ENCODE assay signal across 1 cellular context in the genomic region with DNA sequence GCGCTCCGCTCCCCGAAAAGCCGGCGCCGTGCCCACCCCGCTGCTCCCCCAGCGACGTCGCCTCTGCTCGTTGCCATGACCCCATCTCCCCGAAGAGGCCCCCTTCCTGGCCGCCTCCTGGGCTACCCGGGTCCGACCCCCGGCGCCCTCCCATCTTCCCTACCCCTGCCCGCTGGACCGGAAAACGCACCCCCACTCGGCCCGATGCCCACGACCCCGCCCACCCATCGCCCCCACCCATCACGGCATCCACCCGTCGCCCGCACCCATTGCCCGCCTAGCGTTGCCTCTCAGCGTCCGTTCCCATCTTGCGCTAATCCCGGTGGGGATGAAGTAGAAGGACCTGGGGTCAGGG.
TF ChIP-seq lines count a peak whose summit lies in the region.

No MANE protein-coding gene starts in this region.

TF ChIP-seq in neural cell, 6 proteins besides CTCF, POLR2A, EP300 and RAD21 (continued from another document):
- no peak for TF ChIP-seq EZH2 (IDR thresholded peaks at IDR 0.05; ENCODE audit: borderline replicate concordance, insufficient read depth, low read length, poor library complexity, severe bottlenecking)
